In genomic region chr5:146622391-146622790, GRCh38 we compare ENCODE assay signal across 1 cellular context.
TF ChIP-seq lines count a peak whose summit lies in the region.

No MANE protein-coding gene starts in this region.

TF ChIP-seq in H1, 55 proteins besides CTCF, POLR2A, EP300 and RAD21 (continued from another document):
- TF ChIP-seq CHD7 (IDR thresholded peaks at IDR 0.05; ENCODE audit: insufficient replicate concordance, low read length), result no peak
- no peak for TF ChIP-seq CTBP2 (IDR thresholded peaks at IDR 0.05; ENCODE audit: borderline replicate concordance, insufficient read depth, insufficient read length, low read length)
- TF ChIP-seq NRF1 (IDR thresholded peaks at IDR 0.05; ENCODE audit: low read depth, low read length), result no peak
- no peak for TF ChIP-seq ATF2 (IDR thresholded peaks at IDR 0.05; ENCODE audit: low read length)
- no peak for TF ChIP-seq SIRT6 (IDR thresholded peaks at IDR 0.05; ENCODE audit: low read length)
- no peak for TF ChIP-seq KDM4A (IDR thresholded peaks at IDR 0.05; ENCODE audit: low read depth, low read length, severe bottlenecking)
- no peak for TF ChIP-seq POLR2AphosphoS5 (IDR thresholded peaks at IDR 0.05; ENCODE audit: low read depth, low read length)
- TF ChIP-seq SUZ12 (IDR thresholded peaks at IDR 0.05; ENCODE audit: low read length), result no peak
- TF ChIP-seq TAF7 (optimal IDR thresholded peaks at IDR 0.05; ENCODE audit: borderline replicate concordance, low read depth, low read length), result no peak
- no peak for TF ChIP-seq CHD2 (IDR thresholded peaks at IDR 0.05; ENCODE audit: low read length)
